In genomic region chr16:79047337-79047736, GRCh38 we compare ENCODE assay signal across 9 cellular contexts.
DNase-seq lines count a peak whose midpoint lies in the region; ATAC-seq and TF ChIP-seq lines count a peak whose summit lies in the region.
"Had no signal": no experiment of that assay in that cellular context is flagged by ENCODE, and none has a peak within 500 bp of the region (broad histone marks: within the 10 kb centered on the region; RNA-seq: fewer than 3 reads in every experiment).

No MANE protein-coding gene starts in this region.

- ATAC-seq in GM18861 (IDR thresholded peaks at IDR 0.05; ENCODE audit: unreplicated experiment): no peak

- no TSS peak for BruUV-seq in PC-9 (replicated peaks; lab: Mats Ljungman, UMichigan)

- H3F3A ChIP-seq in PC-9 (ENCODE audit: insufficient read depth, low read depth): no peaks in the 10 kb centered on the region

- H2AFZ ChIP-seq in PC-9 (no peak overlapping the region), hepatocyte (no peak overlapping the region)

- no peak overlapping the region for H3K4me3 ChIP-seq in PC-9
- no peak overlapping the region for H3K4me3 ChIP-seq in hepatocyte
- no peak overlapping the region for H3K4me3 ChIP-seq in sigmoid colon
- H3K4me3 ChIP-seq in suprapubic skin: no peak overlapping the region

- H3K9me3 ChIP-seq in PC-9 (ENCODE audit: insufficient read depth, low read depth): no peaks in the 10 kb centered on the region; the same call in 1 of the 2 replicates
- H3K9me3 ChIP-seq in hepatocyte (ENCODE audit: low read depth): no peaks in the 10 kb centered on the region
- H3K9me3 ChIP-seq in sigmoid colon: no peaks in the 10 kb centered on the region
- H3K9me3 ChIP-seq in suprapubic skin: no peaks in the 10 kb centered on the region

- no peaks in the 10 kb centered on the region for H3K36me3 ChIP-seq in PC-9 (ENCODE audit: low read depth)
- H3K36me3 ChIP-seq in hepatocyte (replicated peaks; ENCODE audit: insufficient read depth, low read depth): no peaks in the 10 kb centered on the region
- H3K36me3 ChIP-seq in sigmoid colon: no peaks in the 10 kb centered on the region
- no peaks in the 10 kb centered on the region for H3K36me3 ChIP-seq in suprapubic skin

- H3K79me2 ChIP-seq in PC-9 (ENCODE audit: low read depth): no peaks in the 10 kb centered on the region
- no peaks in the 10 kb centered on the region for H3K79me2 ChIP-seq in hepatocyte

- H3K4me1 ChIP-seq in PC-9 (replicated peaks; ENCODE audit: insufficient read depth) (no peaks in the 10 kb centered on the region), hepatocyte (ENCODE audit: insufficient read depth) (no peaks in the 10 kb centered on the region), sigmoid colon (no peaks in the 10 kb centered on the region), suprapubic skin (peaks cover 19% of the 10 kb centered on the region)

- TF ChIP-seq CTCF in CD14-positive monocyte (IDR thresholded peaks at IDR 0.05) (peak; percentile 74), GM12873 (IDR thresholded peaks at IDR 0.05; ENCODE audit: insufficient read depth, low read depth, low read length, missing control alignments) (peak; percentile 68), PC-9 (conservative IDR thresholded peaks at IDR 0.05) (peak; percentile 64), hepatocyte (IDR thresholded peaks at IDR 0.05; ENCODE audit: poor library complexity) (peak; percentile 40), sigmoid colon (IDR thresholded peaks at IDR 0.05) (no peak), suprapubic skin (IDR thresholded peaks at IDR 0.05) (peak in 1 of 2 donors; percentile 22)

- DNase-seq in CD14-positive monocyte (ENCODE audit: low spot score): no peak
- no peak for DNase-seq in PC-9
- DNase-seq in hepatocyte (ENCODE audit: low spot score): no peak
- no peak for DNase-seq in sigmoid colon
- no peak for DNase-seq in suprapubic skin (ENCODE audit: low spot score in 2 of 2)
- no peak for DNase-seq in epidermal melanocyte (ENCODE audit: insufficient read length, low spot score)
- DNase-seq: activated gamma-delta T cell had no signal

- WGBS in hepatocyte (ENCODE audit: low lambda C conversion rate, missing lambda C conversion rate): 76% methylated on average over 3 of the region's 3 CpGs
- 50 to 61% methylated on average over 3 of the region's 3 CpGs for WGBS in sigmoid colon, 2 donors
- WGBS in suprapubic skin: 68% methylated on average over 3 of the region's 3 CpGs

- H3K4me2 ChIP-seq in PC-9 (no peak overlapping the region), hepatocyte (no peak overlapping the region)

- H3K27me3 Mint-ChIP-seq in CD14-positive monocyte (ENCODE audit: low read depth in 3 of 3): peaks cover 0 to 4% (median 1%) of the 10 kb centered on the region in 3 donors

- CTCF ChIA-PET in PC-9 (lab: Charles Lee): interaction anchor here (0.6 kb wide), 1 partner anchor 40 kb away, joined by 5 read pairs; no protein-coding TSS in a partner anchor

- POLR2A ChIA-PET in PC-9 (lab: Charles Lee; ENCODE audit: unreplicated experiment): no interaction called here

- H3K27ac ChIP-seq in PC-9 (no peak overlapping the region), hepatocyte (no peak overlapping the region), sigmoid colon (no peak overlapping the region), suprapubic skin (no peak overlapping the region)

- intact Hi-C loops in CD14-positive monocyte (cut with micrococcal nuclease) (no loop called here), PC-9 (cut with micrococcal nuclease; ENCODE audit: unreplicated experiment) (loop anchor here (1.0 to 2.0 kb wide), 2 partner anchors 38 to 545 kb away; no protein-coding TSS in a partner anchor), sigmoid colon (cut with DNase I) (no loop called here)

- TF ChIP-seq POLR2A in sigmoid colon (IDR thresholded peaks at IDR 0.05) (no peak), suprapubic skin (IDR thresholded peaks at IDR 0.05) (no peak)

- H3K4me1 Mint-ChIP-seq in CD14-positive monocyte: no peaks in the 10 kb centered on the region

- no peaks in the 10 kb centered on the region for H3K9me3 Mint-ChIP-seq in CD14-positive monocyte

- no peaks in the 10 kb centered on the region for H3K36me3 Mint-ChIP-seq in CD14-positive monocyte

- H3K9me2 ChIP-seq in PC-9 (ENCODE audit: insufficient read depth) (no peaks in the 10 kb centered on the region), hepatocyte (replicated peaks; ENCODE audit: insufficient read depth) (no peaks in the 10 kb centered on the region)

- H3K27me3 ChIP-seq in PC-9 (ENCODE audit: insufficient read depth, low read depth) (no peaks in the 10 kb centered on the region), hepatocyte (no peaks in the 10 kb centered on the region), sigmoid colon (no peaks in the 10 kb centered on the region), suprapubic skin (no peaks in the 10 kb centered on the region)

- no peak for TF ChIP-seq EP300 in sigmoid colon (IDR thresholded peaks at IDR 0.05)
- TF ChIP-seq EP300 in suprapubic skin (IDR thresholded peaks at IDR 0.05): no peak

- no peak overlapping the region for H3K27ac Mint-ChIP-seq in CD14-positive monocyte

- H4K20me1 ChIP-seq in PC-9 (ENCODE audit: insufficient read depth): no peaks in the 10 kb centered on the region
- no peaks in the 10 kb centered on the region for H4K20me1 ChIP-seq in hepatocyte (ENCODE audit: insufficient read depth, poor library complexity, severe bottlenecking)

- no peak overlapping the region for H3K4me3 Mint-ChIP-seq in CD14-positive monocyte

Comparison
In these comparisons a context has a peak if more than half of its experiments do, and no peak if none do; other contexts are left out.
1. CTCF ChIP-seq: peak in CD14-positive monocyte (single experiment), GM12873 (single experiment), PC-9 (single experiment) and hepatocyte (single experiment); none in sigmoid colon (0 of 4).